ENCODE assay signal across 1 cellular context in genomic region chr1:201916649-201917249, GRCh38.
TF ChIP-seq lines count a peak whose summit lies in the region.

No MANE protein-coding gene starts in this region.

TF ChIP-seq in K562, 482 proteins besides CTCF, POLR2A, EP300 and RAD21 (continued from another document and continues in another):
- TF ChIP-seq HMBOX1 (IDR thresholded peaks at IDR 0.05) (no peak), MBD2 (IDR thresholded peaks at IDR 0.05; ENCODE audit: borderline replicate concordance, low read depth) (no peak), CBFB (CRISPR knock-in tag; IDR thresholded peaks at IDR 0.05) (no peak), PRPF4 (IDR thresholded peaks at IDR 0.05; ENCODE audit: insufficient read depth, low read depth, low read length, poor library complexity, severe bottlenecking) (no peak), CHD4 (IDR thresholded peaks at IDR 0.05; ENCODE audit: insufficient read depth, insufficient replicate concordance, low read depth, low read length, poor library complexity, severe bottlenecking) (no peak), ZBTB12 (CRISPR knock-in tag; IDR thresholded peaks at IDR 0.05) (no peak), ZNF263 (CRISPR knock-in tag; IDR thresholded peaks at IDR 0.05; ENCODE audit: borderline replicate concordance) (peak; percentile 88), POLR2G (IDR thresholded peaks at IDR 0.05; ENCODE audit: low read depth, low read length) (no peak), ZNF239 (CRISPR knock-in tag; IDR thresholded peaks at IDR 0.05) (no peak), CC2D1A (IDR thresholded peaks at IDR 0.05) (no peak; the same call in 1 of the 2 replicates), NFE2 (IDR thresholded peaks at IDR 0.05; ENCODE audit: low read depth) (no peak; the same call in 1 of the 2 replicates), ZNF695 (CRISPR knock-in tag; IDR thresholded peaks at IDR 0.05) (no peak), EHMT2 (IDR thresholded peaks at IDR 0.05) (no peak), ZSCAN29 (IDR thresholded peaks at IDR 0.05) (no peak), CHAMP1 (IDR thresholded peaks at IDR 0.05) (no peak), ZBTB33 (CRISPR knock-in tag; IDR thresholded peaks at IDR 0.05) (0 out of 2 replicates have a peak, but pooled peaks have one; percentile 10), RNF219 (CRISPR knock-in tag; IDR thresholded peaks at IDR 0.05) (no peak), SAFB (IDR thresholded peaks at IDR 0.05; ENCODE audit: borderline replicate concordance, low read depth, low read length) (no peak), RHOXF2B (CRISPR knock-in tag; conservative IDR thresholded peaks at IDR 0.05) (no peak), PML (IDR thresholded peaks at IDR 0.05; ENCODE audit: low read length) (no peak), DLX4 (CRISPR knock-in tag; IDR thresholded peaks at IDR 0.05) (no peak), FOS (IDR thresholded peaks at IDR 0.05; ENCODE audit: extremely low read depth, insufficient read length) (no peak), ZFX (CRISPR knock-in tag; IDR thresholded peaks at IDR 0.05) (no peak), CREBBP (IDR thresholded peaks at IDR 0.05; ENCODE audit: low read depth, low read length) (no peak), HLTF (IDR thresholded peaks at IDR 0.05) (no peak), ZBTB49 (CRISPR knock-in tag; IDR thresholded peaks at IDR 0.05; ENCODE audit: borderline replicate concordance) (no peak), SFPQ (IDR thresholded peaks at IDR 0.05; ENCODE audit: low read depth, low read length) (no peak), TFAP4 (CRISPR knock-in tag; IDR thresholded peaks at IDR 0.05; ENCODE audit: borderline replicate concordance) (no peak), ZNF785 (CRISPR knock-in tag; IDR thresholded peaks at IDR 0.05) (no peak), SMARCB1 (IDR thresholded peaks at IDR 0.05; ENCODE audit: insufficient read length, low read depth) (no peak), GTF2B (IDR thresholded peaks at IDR 0.05; ENCODE audit: extremely low read depth, insufficient read length) (no peak), E2F1 (CRISPR knock-in tag; IDR thresholded peaks at IDR 0.05) (0 out of 2 replicates have a peak, but pooled peaks have one; percentile 51), POLR2B (IDR thresholded peaks at IDR 0.05; ENCODE audit: low read depth, partially characterized antibody) (no peak), REST (CRISPR knock-in tag; IDR thresholded peaks at IDR 0.05; ENCODE audit: low read depth) (no peak), BACH1 (tag; IDR thresholded peaks at IDR 0.05) (no peak; the same call in 1 of the 2 replicates), ZNF445 (CRISPR knock-in tag; IDR thresholded peaks at IDR 0.05; ENCODE audit: low read depth) (no peak), ZNF780A (CRISPR knock-in tag; IDR thresholded peaks at IDR 0.05) (no peak)
